In genomic region chr5:127416896-127417295, GRCh38 we compare ENCODE assay signal across 20 cellular contexts.
"Had no signal": no experiment of that assay in that cellular context is flagged by ENCODE, and none has a peak within 500 bp of the region (broad histone marks: within the 10 kb centered on the region; RNA-seq: fewer than 3 reads in every experiment).

No MANE protein-coding gene starts in this region.

- H3K27ac ChIP-seq: adrenal gland, RWPE1, SJSA1 had no signal

- H3K4me1 ChIP-seq: adrenal gland, SJSA1 had no signal

- H3K9me3 ChIP-seq: adrenal gland, MG63, SJSA1 had no signal

- H3K27me3 ChIP-seq: adrenal gland, SJSA1 had no signal

- H3K36me3 ChIP-seq: adrenal gland, MG63, SJSA1 had no signal

- H3K4me3 ChIP-seq: adrenal gland, MG63, SJSA1 had no signal

- DNase-seq: activated CD4-positive, alpha-beta T cell treated with anti-CD3 and anti-CD28 coated beads for 4 hours; activated CD4-positive, alpha-beta T cell treated with anti-CD3 and anti-CD28 coated beads, Interleukin-2, amount 50 U/mL, for 48 hours; activated gamma-delta T cell treated with Interleukin-2 at 50 U/mL for 16 hours; activated naive CD4-positive, alpha-beta T cell treated with anti-CD3 and anti-CD28 coated beads, Interleukin-2, amount 10 ng/mL, durations not matched to agents 7 days and 5 days; activated naive CD8-positive, alpha-beta T cell treated with anti-CD3 and anti-CD28 coated beads, Interleukin-2, amount 10 ng/mL, durations not matched to agents 7 days and 5 days; activated T-cell treated with anti-CD3 and anti-CD28 coated beads for 4 hours; activated T-cell treated with anti-CD3 and anti-CD28 coated beads, Interleukin-2, amount 50 U/mL, for 72 hours; adrenal gland; MG63; MV-4-11; NCI-H1417 treated with DMSO at 0.1 percent for 48 hours; NCI-H2029 treated with DMSO at 0.1 percent for 48 hours; NCI-H446; NCI-H524 treated with DMSO at 0.1 percent for 48 hours; NCI-H774; NK-92 treated with Interleukin-12 subunit alpha and Interleukin-12 subunit beta, amount 100 ng/mL, for 24 hours; OCI-M1; Right ventricle myocardium superior had no signal
